Comparison of ENCODE assay signal across 1 cellular context in genomic region chr7:17307558-17307957, GRCh38.
TF ChIP-seq lines count a peak whose summit lies in the region.

No MANE protein-coding gene starts in this region.

TF ChIP-seq in H1, 55 proteins besides CTCF, POLR2A, EP300 and RAD21 (continued from another document):
- TF ChIP-seq GABPA (IDR thresholded peaks at IDR 0.05; ENCODE audit: borderline replicate concordance, insufficient read depth, low read length), result no peak
- TF ChIP-seq SP1 (IDR thresholded peaks at IDR 0.05; ENCODE audit: low read depth, low read length), result no peak
- no peak for TF ChIP-seq POU5F1 (IDR thresholded peaks at IDR 0.05; ENCODE audit: low read depth, low read length)
